ENCODE assay signal across 11 cellular contexts in the genomic region with DNA sequence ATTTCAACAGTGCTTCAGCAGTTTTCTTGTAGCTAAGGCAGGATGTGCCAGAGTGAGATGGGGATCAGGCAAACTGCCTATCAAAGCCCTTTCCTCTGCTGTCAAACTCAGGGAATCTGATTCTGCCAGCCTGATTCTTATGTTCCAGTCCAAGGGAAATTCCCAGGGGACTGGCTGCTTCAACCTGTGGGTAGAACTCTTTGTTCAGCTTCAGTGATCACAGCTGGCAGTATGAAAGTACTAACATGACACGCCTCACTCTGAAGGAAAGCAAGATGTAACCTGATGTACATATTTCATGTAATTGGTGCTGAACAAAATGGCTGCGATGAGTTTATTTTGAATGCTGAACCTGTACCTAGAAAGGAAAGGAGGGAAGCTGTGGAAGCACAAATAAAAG. TPM values are rescaled to one million over a fixed set of nuclear protein-coding genes. Genes with fewer than 3 reads are reported as not detected.
DNase-seq lines count a peak whose midpoint lies in the region; ATAC-seq, FAIRE-seq and TF ChIP-seq lines count a peak whose summit lies in the region.
"Had no signal": no experiment of that assay in that cellular context is flagged by ENCODE, and none has a peak within 500 bp of the region (broad histone marks: within the 10 kb centered on the region; RNA-seq: fewer than 3 reads in every experiment).

No MANE protein-coding gene starts in this region.

- H3K4me3 ChIP-seq in GM12865 (ENCODE audit: low read depth, low read length) (no peak overlapping the region), bronchial epithelial cell (ENCODE audit: low read depth, low read length) (no peak overlapping the region)
- H3K4me3 ChIP-seq: mucosa of descending colon had no signal

- TF ChIP-seq CTCF in GM12865 (IDR thresholded peaks at IDR 0.05; ENCODE audit: insufficient read depth, low read depth, low read length, missing control alignments) (no peak), bronchial epithelial cell (IDR thresholded peaks at IDR 0.05; ENCODE audit: insufficient read depth, low read length, severe bottlenecking) (no peak)

- DNase-seq in GM12865 (ENCODE audit: low read depth) (peak; percentile 62), NCI-H1694 (lab: John Stamatoyannopoulos, UW) (peak; percentile 24), bronchial epithelial cell (ENCODE audit: low read depth) (peak; percentile 17), H4 (ENCODE audit: low spot score) (no peak), Kasumi-1 (lab: John Stamatoyannopoulos, UW) (no peak), NCI-H2227 treated with DMSO at 0.1 percent for 48 hours (lab: John Stamatoyannopoulos, UW) (no peak)
- no peak for DNase-seq in central memory CD4-positive, alpha-beta T cell
- DNase-seq: mucosa of descending colon, NCI-H226, T1000 had no signal

- H3K27me3 ChIP-seq in bronchial epithelial cell (ENCODE audit: control insufficient read depth, insufficient read depth, low read length) = no peaks in the 10 kb centered on the region

- FAIRE-seq in bronchial epithelial cell (lab: Jason Lieb, UNC) = no peak

- ATAC-seq in HG02623 (IDR thresholded peaks at IDR 0.05; ENCODE audit: unreplicated experiment) = peak; percentile 63
- ATAC-seq: mucosa of descending colon had no signal

- no peaks in the 10 kb centered on the region for H3K36me3 ChIP-seq in bronchial epithelial cell (ENCODE audit: control insufficient read depth, insufficient read depth, low read length)

RNA-seq across cellular contexts. Expression of gene SLC5A9, which starts 40.1 kb away (rescaled TPM):
- not detected in 2 replicates for total RNA-seq in bronchial epithelial cell
- not detected in 2 replicates for total RNA-seq in H4 (2014; rRNA removed; shearing (Covaris generic))

Comparison
In these comparisons a context has a peak if more than half of its experiments do, and no peak if none do; other contexts are left out.
1. DNase-seq: peak in GM12865 (single experiment), NCI-H1694 (single experiment) and bronchial epithelial cell (single experiment); none in central memory CD4-positive, alpha-beta T cell (single experiment), H4 (single experiment), Kasumi-1 (0 of 2) and NCI-H2227 treated with DMSO at 0.1 percent for 48 hours (single experiment).